ENCODE assay signal across 2 cellular contexts in the genomic region with DNA sequence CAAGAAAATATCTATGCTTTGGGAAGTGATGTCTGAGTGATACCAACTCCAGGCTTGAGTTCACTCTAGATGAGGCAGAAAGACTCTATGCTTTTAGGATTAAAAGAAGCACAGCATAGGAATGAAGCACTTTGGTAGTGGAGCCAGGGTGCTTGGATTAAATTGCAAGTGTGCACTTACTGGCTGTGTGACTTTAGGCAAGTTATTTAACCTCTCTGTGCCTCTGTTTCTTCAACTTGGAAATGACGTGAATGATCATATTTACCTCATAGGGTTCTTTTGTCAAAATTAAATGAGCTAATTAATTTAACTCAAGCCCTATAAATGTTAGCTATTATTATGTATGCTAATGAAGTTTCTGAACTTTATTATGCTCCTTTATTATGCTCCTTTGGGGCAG.
A peak's percentile ranks its signal among the peaks of the same experiment; 100 is the strongest.
TF ChIP-seq lines count a peak whose summit lies in the region.

No MANE protein-coding gene starts in this region.

TF ChIP-seq in HEK293, 187 proteins besides CTCF, POLR2A, EP300 and RAD21:
- TF ChIP-seq ZNF664 (tag by site-specific recombination; IDR thresholded peaks at IDR 0.05) (no peak), ZNF768 (tag by site-specific recombination; IDR thresholded peaks at IDR 0.05) (peak; percentile 59; the same call in 1 of the 2 replicates)

TF ChIP-seq in H1, 55 proteins besides CTCF, POLR2A, EP300 and RAD21:
- TF ChIP-seq KDM1A (IDR thresholded peaks at IDR 0.05; ENCODE audit: borderline replicate concordance, low read length): peak; percentile 61; the same call in 1 of the 2 replicates
- TF ChIP-seq SP2 (IDR thresholded peaks at IDR 0.05; ENCODE audit: low read length): no peak
